Comparison of ENCODE assay signal across 9 cellular contexts in the genomic region with DNA sequence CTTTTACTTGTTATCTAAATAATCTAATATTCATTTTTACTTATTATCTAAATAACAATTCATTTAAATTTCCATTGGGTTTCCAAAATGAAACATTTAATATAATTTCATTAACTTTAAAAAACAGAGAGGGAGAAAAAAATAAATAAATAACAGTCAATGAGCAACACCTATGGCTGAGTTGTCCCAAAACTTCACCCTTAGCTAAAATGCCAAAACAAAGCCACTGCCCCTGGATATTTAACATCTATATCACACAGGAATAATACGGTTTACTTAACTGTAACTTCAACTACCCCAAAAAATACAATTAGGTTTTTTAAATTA. TPM values are rescaled to one million over a fixed set of nuclear protein-coding genes. Genes with fewer than 3 reads are reported as not detected.
DNase-seq lines count a peak whose midpoint lies in the region; ATAC-seq, FAIRE-seq and TF ChIP-seq lines count a peak whose summit lies in the region.
"Had no signal": no experiment of that assay in that cellular context is flagged by ENCODE, and none has a peak within 500 bp of the region (broad histone marks: within the 10 kb centered on the region; RNA-seq: fewer than 3 reads in every experiment).

No MANE protein-coding gene starts in this region.

- H3K4me2 ChIP-seq in K562 (ENCODE audit: insufficient read depth, low read length) = peak overlapping the region; percentile 73; the same call in 1 of the 2 replicates

- no peak for FAIRE-seq in K562 (lab: Jason Lieb, UNC)

- H3K36me3 Mint-ChIP-seq in stimulated activated naive CD8-positive, alpha-beta T cell treated with anti-CD3 and anti-CD28 coated beads, Interleukin-15, Interleukin-2, amounts not matched to agents 100 ng/mL and 50 ng/mL, for 24 hours (ENCODE audit: low read depth) = peaks cover 18% of the 10 kb centered on the region

- H3K27ac Mint-ChIP-seq in stimulated activated naive CD8-positive, alpha-beta T cell treated with anti-CD3 and anti-CD28 coated beads, Interleukin-15, Interleukin-2, amounts not matched to agents 100 ng/mL and 50 ng/mL, for 24 hours = peak overlapping the region; percentile 97

- CTCF ChIA-PET in K562 (lab: Yijun Ruan, JAX; ENCODE audit: low intra/inter-chr PET ratio) = no interaction called here

- no peak for TF ChIP-seq RAD21 in K562 (CRISPR knock-in tag; conservative IDR thresholded peaks at IDR 0.05 in 1 of 2, IDR thresholded peaks at IDR 0.05 in 1 of 2)

- no peak for TF ChIP-seq CTCF in K562 (IDR thresholded peaks at IDR 0.05 in 2 of 3, conservative IDR thresholded peaks at IDR 0.05 in 1 of 3; ENCODE audit: insufficient read depth in 2 of 3, low read depth in 1 of 3, low read length in 3 of 3)
- no peak for TF ChIP-seq CTCF in vagina (IDR thresholded peaks at IDR 0.05)

- POLR2A ChIA-PET in K562 (lab: Yijun Ruan, JAX) = interaction anchor here (0.6 to 1.1 kb wide), 2 partner anchors 9 to 10 kb away, joined by 3 to 4 read pairs; no protein-coding TSS in a partner anchor

- H3K4me3 ChIP-seq in K562 (peak overlapping the region; percentile 53), mucosa of stomach (ENCODE audit: low read length) (no peak overlapping the region), vagina (peak overlapping the region in 1 of 2 donors; percentile 37)

- no peaks in the 10 kb centered on the region for H4K20me1 ChIP-seq in K562 (replicated peaks; ENCODE audit: control insufficient read depth, insufficient read depth, low read length)

- DNase-seq in stimulated activated naive CD8-positive, alpha-beta T cell treated with anti-CD3 and anti-CD28 coated beads, Interleukin-15, Interleukin-2, amounts not matched to agents 100 U/mL and 50 U/mL, for 24 hours = no peak
- no peak for DNase-seq in K562 (ENCODE audit: extremely low read depth in 1 of 4, low spot score in 3 of 4)
- no peak for DNase-seq in vagina (ENCODE audit: extremely low spot score in 2 of 2)
- DNase-seq in H4 (ENCODE audit: low spot score) = no peak
- DNase-seq in occipital lobe (lab: John Stamatoyannopoulos, UW) = no peak
- no peak for DNase-seq in cerebellar nuclear complex (lab: John Stamatoyannopoulos, UW)
- DNase-seq: WERI-Rb-1 had no signal

- H3K9me1 ChIP-seq in K562 (ENCODE audit: control insufficient read depth, insufficient read depth, low read length) = no peaks in the 10 kb centered on the region

- peaks cover 55% of the 10 kb centered on the region for H3K4me1 Mint-ChIP-seq in stimulated activated naive CD8-positive, alpha-beta T cell treated with anti-CD3 and anti-CD28 coated beads, Interleukin-15, Interleukin-2, amounts not matched to agents 100 ng/mL and 50 ng/mL, for 24 hours (ENCODE audit: low read depth)

- no peaks in the 10 kb centered on the region for H3K27me3 ChIP-seq in K562 (ENCODE audit: control insufficient read depth in 2 of 2, insufficient read depth in 2 of 2, low read length in 2 of 2)
- H3K27me3 ChIP-seq in mucosa of stomach (ENCODE audit: control insufficient read depth, insufficient read depth, low read length) = no peaks in the 10 kb centered on the region
- no peaks in the 10 kb centered on the region for H3K27me3 ChIP-seq in vagina

- intact Hi-C loops in K562 (cut with micrococcal nuclease) = loop anchor here (5.0 kb wide), 1 partner anchor 44 kb away; a partner anchor contains a TSS
- intact Hi-C loops in vagina (cut with DNase I) = no loop called here

- TF ChIP-seq POLR2A in K562 (conservative IDR thresholded peaks at IDR 0.05) (no peak), vagina (IDR thresholded peaks at IDR 0.05) (no peak)

- H2AFZ ChIP-seq in K562 (ENCODE audit: low read depth, low read length) = no peak overlapping the region

- BruUV-seq in K562 (replicated peaks; lab: Mats Ljungman, UMichigan) = no TSS peak

- H3K4me3 Mint-ChIP-seq in stimulated activated naive CD8-positive, alpha-beta T cell treated with anti-CD3 and anti-CD28 coated beads, Interleukin-15, Interleukin-2, amounts not matched to agents 100 ng/mL and 50 ng/mL, for 24 hours = peak overlapping the region; percentile 96

- peaks cover 90% of the 10 kb centered on the region for H3K79me2 ChIP-seq in K562 (ENCODE audit: control insufficient read depth, insufficient read depth, low read length)

- no peaks in the 10 kb centered on the region for H3K9me3 Mint-ChIP-seq in stimulated activated naive CD8-positive, alpha-beta T cell treated with anti-CD3 and anti-CD28 coated beads, Interleukin-15, Interleukin-2, amounts not matched to agents 100 ng/mL and 50 ng/mL, for 24 hours

- H3K9me3 ChIP-seq in K562 (replicated peaks; ENCODE audit: control insufficient read depth, insufficient read depth, low read depth, low read length) (no peaks in the 10 kb centered on the region), mucosa of stomach (ENCODE audit: control insufficient read depth, low read length) (no peaks in the 10 kb centered on the region), vagina (no peaks in the 10 kb centered on the region)

- TF ChIP-seq EP300 in K562 (IDR thresholded peaks at IDR 0.05; ENCODE audit: low read length) = no peak

- ATAC-seq in stimulated activated naive CD8-positive, alpha-beta T cell treated with anti-CD3 and anti-CD28 coated beads, Interleukin-15, Interleukin-2, amounts not matched to agents 100 U/mL and 50 U/mL, for 24 hours = no peak
- ATAC-seq in K562 = peak; percentile 18

- in situ Hi-C loops in K562 (cut with MboI) = no loop called here

- no peaks in the 10 kb centered on the region for H3K27me3 Mint-ChIP-seq in stimulated activated naive CD8-positive, alpha-beta T cell treated with anti-CD3 and anti-CD28 coated beads, Interleukin-15, Interleukin-2, amounts not matched to agents 100 ng/mL and 50 ng/mL, for 24 hours

- peak overlapping the region in 1 of 2 experiments; percentile 80; a peak in 3 of 4 replicates for H3K9ac ChIP-seq in K562 (ENCODE audit: insufficient read depth in 1 of 2, low read depth in 2 of 2, low read length in 2 of 2)
- peak overlapping the region; percentile 69 for H3K9ac ChIP-seq in mucosa of stomach (ENCODE audit: low read length)

- H3K27ac ChIP-seq in K562 (ENCODE audit: extremely low read depth, low read depth, low read length) (peak overlapping the region; percentile 86), vagina (peak overlapping the region; percentile 81)
- H3K27ac ChIP-seq: WERI-Rb-1 had no signal

- H3K36me3 ChIP-seq in K562 (ENCODE audit: control insufficient read depth, insufficient read depth, low read length) (peaks cover 10% of the 10 kb centered on the region; the same call in 1 of the 3 replicates), mucosa of stomach (ENCODE audit: control insufficient read depth, insufficient read depth, low read length) (no peaks in the 10 kb centered on the region), vagina (no peaks in the 10 kb centered on the region)
- H3K36me3 ChIP-seq: WERI-Rb-1 had no signal

- 0% methylated on average over 1 of the region's 1 CpG for WGBS in K562 (ENCODE audit: insufficient coverage, low coverage, missing lambda C conversion rate)

- H3K4me1 ChIP-seq in K562 (replicated peaks in 1 of 2; ENCODE audit: control insufficient read depth in 2 of 2, insufficient read depth in 2 of 2, low read length in 2 of 2) (peaks cover 2 to 18% of the 10 kb centered on the region in 2 experiments; a peak in 4 of 5 replicates), mucosa of stomach (ENCODE audit: control insufficient read depth, insufficient read depth, low read length) (peaks cover 29% of the 10 kb centered on the region), vagina (peaks cover 46% of the 10 kb centered on the region)

TF ChIP-seq in K562, 482 proteins besides CTCF, POLR2A, EP300 and RAD21 (continues in another document):
- TF ChIP-seq ZNF766 (CRISPR knock-in tag; conservative IDR thresholded peaks at IDR 0.05) = no peak

RNA-seq across cellular contexts. Expression of a gene that starts 0.6 kb away (rescaled TPM):
- 23.9 and 37.6 TPM in 2 replicates for total RNA-seq in K562 (2011; cell fraction: chromatin; rRNA removed; ENCODE audit: low replicate concordance)
- total RNA-seq in K562 (2011; cell fraction: nucleolus; rRNA removed) = 21.8 and 23.3 TPM in 2 replicates
- 22.6 and 28.2 TPM in 2 replicates for total RNA-seq in K562 (2011; cell fraction: nucleoplasm; rRNA removed)
- total RNA-seq in K562 (2014; rRNA removed) (25.3 and 27.6 TPM in 2 replicates), K562 (2014; rRNA removed; fragmentation: Illumina TruSeq; extraction: Trizol) (33.4 and 42.4 TPM in 2 replicates), K562 (2015; rRNA removed; fragmentation: Illumina TruSeq; extraction: Trizol) (27.6 and 30.4 TPM in 2 replicates), K562 (2021) (37.5 and 46.6 TPM in 2 replicates), vagina (101 TPM), occipital lobe (11.9 TPM)
- polyA plus RNA-seq in K562 (2011; rRNA removed) (35.2 and 35.5 TPM in 2 replicates), K562 (2014; fragmentation: Illumina TruSeq; extraction: Trizol) (51.2 and 54.4 TPM in 2 replicates), K562 (2014; fragmentation: Nextera tagmentation; extraction: Ambion mirVana) (10 to 100 TPM; 30.4 to 36.8 TPM), K562 (2014; rRNA removed) (24.7 and 27.6 TPM in 2 replicates)
- 21.9 and 24.0 TPM in 2 replicates for polyA plus RNA-seq in K562 (2011; cell fraction: cytosol; rRNA removed)
- 18.7 and 20.7 TPM in 2 replicates for polyA plus RNA-seq in K562 (2011; cell fraction: nucleus; rRNA removed)
- 32.5 and 37.9 TPM in 2 replicates for polyA plus RNA-seq in K562 (2012)
- polyA minus RNA-seq in K562 (2011; rRNA and poly(A)+ RNA removed) = 52.2 and 62.7 TPM in 2 replicates
- polyA minus RNA-seq in K562 (2011; cell fraction: cytosol; rRNA and poly(A)+ RNA removed) = 18.8 and 29.8 TPM in 2 replicates
- 23.0 and 28.3 TPM in 2 replicates for polyA minus RNA-seq in K562 (2011; cell fraction: nucleus; rRNA and poly(A)+ RNA removed)
- total RNA-seq in H4 (2014; rRNA removed; shearing (Covaris generic)) = 17.3 and 18.1 TPM in 2 replicates

RNA-seq across cellular contexts. Expression of a gene that starts 42.8 kb away (rescaled TPM):
- total RNA-seq in K562 (2011; cell fraction: chromatin; rRNA removed; ENCODE audit: low replicate concordance) = 1.9 and 5.9 TPM in 2 replicates
- 1.5 and 1.6 TPM in 2 replicates for total RNA-seq in K562 (2011; cell fraction: nucleolus; rRNA removed)
- 2.6 and 4.3 TPM in 2 replicates for total RNA-seq in K562 (2011; cell fraction: nucleoplasm; rRNA removed)
- total RNA-seq in K562 (2014; rRNA removed) (6.4 and 6.9 TPM in 2 replicates), K562 (2014; rRNA removed; fragmentation: Illumina TruSeq; extraction: Trizol) (8.8 and 10.0 TPM in 2 replicates), K562 (2015; rRNA removed; fragmentation: Illumina TruSeq; extraction: Trizol) (8.3 and 8.4 TPM in 2 replicates), K562 (2021) (4.2 and 5.6 TPM in 2 replicates), vagina (13.5 TPM), occipital lobe (12.2 TPM)
- polyA plus RNA-seq in K562 (2011; rRNA removed) (4.7 and 7.9 TPM in 2 replicates), K562 (2014; fragmentation: Illumina TruSeq; extraction: Trizol) (11.3 and 12.2 TPM in 2 replicates), K562 (2014; fragmentation: Nextera tagmentation; extraction: Ambion mirVana) (1 to 10 TPM; 5.5 to 6.1 TPM), K562 (2014; rRNA removed) (10.0 and 11.2 TPM in 2 replicates)
- polyA plus RNA-seq in K562 (2011; cell fraction: cytosol; rRNA removed) = 0.70 and 1.5 TPM in 2 replicates
- 2.5 and 3.2 TPM in 2 replicates for polyA plus RNA-seq in K562 (2011; cell fraction: nucleus; rRNA removed)
- 6.2 and 6.7 TPM in 2 replicates for polyA plus RNA-seq in K562 (2012)
- 3.2 and 3.5 TPM in 2 replicates for polyA minus RNA-seq in K562 (2011; rRNA and poly(A)+ RNA removed)
- 1.9 and 2.6 TPM in 2 replicates for polyA minus RNA-seq in K562 (2011; cell fraction: cytosol; rRNA and poly(A)+ RNA removed)
- polyA minus RNA-seq in K562 (2011; cell fraction: nucleus; rRNA and poly(A)+ RNA removed) = 2.4 and 4.1 TPM in 2 replicates
- total RNA-seq in H4 (2014; rRNA removed; shearing (Covaris generic)) = 3.1 and 5.2 TPM in 2 replicates
